9 cellular contexts compared by ENCODE assay signal in genomic region chr16:75248536-75249380, GRCh38. TPM values are rescaled to one million over a fixed set of nuclear protein-coding genes. Genes with fewer than 3 reads are reported as not detected.
DNase-seq lines count a peak whose midpoint lies in the region; ATAC-seq and TF ChIP-seq lines count a peak whose summit lies in the region.
"Had no signal": no experiment of that assay in that cellular context is flagged by ENCODE, and none has a peak within 500 bp of the region (broad histone marks: within the 10 kb centered on the region; RNA-seq: fewer than 3 reads in every experiment).

No MANE protein-coding gene starts in this region.

- peak overlapping the region; percentile 93 for H3K27ac Mint-ChIP-seq in Calu3 (ENCODE audit: unreplicated experiment)

- BruUV-seq in Calu3 (replicated peaks; lab: Mats Ljungman, UMichigan) = no TSS peak

- peaks cover 74% of the 10 kb centered on the region for H3K4me1 Mint-ChIP-seq in Calu3 (ENCODE audit: low read depth, unreplicated experiment)

- no peaks in the 10 kb centered on the region for H3K27me3 ChIP-seq in breast epithelium
- H3K27me3 ChIP-seq in left lung = peaks cover 0 to 66% of the 10 kb centered on the region in 2 donors

- H3K27me3 Mint-ChIP-seq in Calu3 (ENCODE audit: unreplicated experiment) = no peaks in the 10 kb centered on the region

- peak overlapping the region; percentile 96 for H3K4me3 Mint-ChIP-seq in Calu3 (ENCODE audit: low read depth, unreplicated experiment)

- no peak for ATAC-seq in left lung

- peaks cover 97% of the 10 kb centered on the region for H3K36me3 Mint-ChIP-seq in Calu3 (ENCODE audit: insufficient read depth, unreplicated experiment)

- no peaks in the 10 kb centered on the region for H3K36me3 ChIP-seq in breast epithelium
- no peaks in the 10 kb centered on the region for H3K36me3 ChIP-seq in left lung

- CTCF ChIA-PET in Calu3 (lab: Charles Lee) = interaction anchor here (2.2 to 3.1 kb wide), 2 partner anchors 15 to 57 kb away, joined by 9 to 16 read pairs; no protein-coding TSS in a partner anchor

- no peaks in the 10 kb centered on the region for H3K9me3 ChIP-seq in breast epithelium
- no peaks in the 10 kb centered on the region for H3K9me3 ChIP-seq in left lung

- intact Hi-C loops in Calu3 (cut with micrococcal nuclease; ENCODE audit: unreplicated experiment) (loop anchor here (5.0 kb wide), 1 partner anchor 139 kb away; no protein-coding TSS in a partner anchor), breast epithelium (cut with DNase I; ENCODE audit: low total_unique reads) (no loop called here), left lung (cut with DNase I) (no loop called here)

- H3K4me1 ChIP-seq in breast epithelium (peaks cover 37 to 66% of the 10 kb centered on the region in 2 donors), left lung (peaks cover 62 to 95% of the 10 kb centered on the region in 2 donors)

- no peak for DNase-seq in Calu3
- no peak for DNase-seq in breast epithelium (ENCODE audit: low spot score in 2 of 2)
- no peak for DNase-seq in left lung
- no peak for DNase-seq in NCI-H82 (lab: John Stamatoyannopoulos, UW)
- no peak for DNase-seq in GDM1 (lab: John Stamatoyannopoulos, UW)
- DNase-seq in T-helper 1 cell = no peak
- no peak for DNase-seq in stimulated activated CD4-positive, alpha-beta T cell treated with anti-CD3 and anti-CD28 coated beads, Interleukin-15, amount 100 ng/mL, for 24 hours
- DNase-seq: GOT3 had no signal

- H3K27ac ChIP-seq in breast epithelium (peak overlapping the region; percentile 95 to 98), left lung (peak overlapping the region; percentile 82 to 91), skin epidermis (peak overlapping the region in 12 of 21 experiments; percentile 8 to 96 (median 80))

- H3K4me3 ChIP-seq in breast epithelium (peak overlapping the region in 1 of 3 donors; percentile 88), left lung (no peak overlapping the region), skin epidermis (no peak overlapping the region)

- no peaks in the 10 kb centered on the region for H3K9me3 Mint-ChIP-seq in Calu3 (ENCODE audit: low read depth, unreplicated experiment)

- no peak for TF ChIP-seq CTCF in Calu3 (IDR thresholded peaks at IDR 0.05; ENCODE audit: unreplicated experiment)
- TF ChIP-seq CTCF in breast epithelium (IDR thresholded peaks at IDR 0.05) = no peak
- no peak for TF ChIP-seq CTCF in left lung (IDR thresholded peaks at IDR 0.05)

- no peak for TF ChIP-seq POLR2A in breast epithelium (IDR thresholded peaks at IDR 0.05)

RNA-seq across cellular contexts. Expression of gene BCAR1, which starts 2.7 kb away (rescaled TPM):
- total RNA-seq in Calu3 (2022) (153 and 168 TPM in 2 replicates), breast epithelium (10 to 100 TPM; 13.6 to 38.7 (median 32.9) TPM), left lung (10 to 100 TPM; 67.6 to 73.6 TPM)

RNA-seq across cellular contexts. Expression of gene CTRB1, which starts 30.0 kb away (rescaled TPM):
- total RNA-seq in Calu3 (2022) (not detected in 2 replicates), breast epithelium (not detected), left lung (not detected)

RNA-seq across cellular contexts. Expression of gene CTRB2, which starts 41.8 kb away (rescaled TPM):
- total RNA-seq in Calu3 (2022) (0.76 TPM in 1 of 2 replicates, not detected in the other), breast epithelium (not detected), left lung (not detected)
